8 cellular contexts compared by ENCODE assay signal in the genomic region with DNA sequence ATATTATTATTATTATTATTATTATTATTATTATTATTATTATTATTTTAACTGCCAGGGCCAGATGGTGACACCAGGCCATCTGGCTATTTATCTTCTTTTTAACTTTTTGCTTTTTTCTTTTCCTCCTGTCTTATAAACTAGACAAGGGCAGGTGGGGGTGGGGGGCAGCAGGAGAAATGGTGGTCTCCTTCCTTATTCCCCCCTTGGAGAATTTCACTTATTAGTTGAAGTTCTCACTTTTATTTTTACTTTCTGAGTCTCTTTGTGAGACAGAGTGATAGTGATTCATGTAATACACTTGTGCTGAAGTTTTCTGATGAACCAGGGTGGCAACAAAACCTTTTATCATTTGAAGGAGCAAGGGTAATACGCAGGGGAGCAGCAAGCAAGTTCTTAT.
"Had no signal": no experiment of that assay in that cellular context is flagged by ENCODE, and none has a peak within 500 bp of the region (broad histone marks: within the 10 kb centered on the region; RNA-seq: fewer than 3 reads in every experiment).

No MANE protein-coding gene starts in this region.

- H3K36me3 ChIP-seq: HAP-1 had no signal

- DNase-seq: GM23248, GOT3, H7, HFFc6, KG1 had no signal

- H3K4me1 ChIP-seq: HAP-1 had no signal

- H3K27ac Mint-ChIP-seq: IgD-negative memory B cell had no signal

- H3K27me3 Mint-ChIP-seq: IgD-negative memory B cell had no signal

- H3K4me3 Mint-ChIP-seq: HFFc6 had no signal

- ATAC-seq: HCT116 had no signal

- H3K4me3 ChIP-seq: GM23248, HAP-1 had no signal

- H3K27ac ChIP-seq: GM23248 had no signal
